In genomic region chr3:14487821-14488220, GRCh38 we compare ENCODE assay signal across 25 cellular contexts. TPM values are rescaled to one million over a fixed set of nuclear protein-coding genes. Genes with fewer than 3 reads are reported as not detected.
"Had no signal": no experiment of that assay in that cellular context is flagged by ENCODE, and none has a peak within 500 bp of the region (broad histone marks: within the 10 kb centered on the region; RNA-seq: fewer than 3 reads in every experiment).

No MANE protein-coding gene starts in this region.

- H3K36me3 ChIP-seq: colonic mucosa had no signal

- H3K27me3 Mint-ChIP-seq: activated naive CD4-positive, alpha-beta T cell treated with anti-CD3 and anti-CD28 coated beads, Interleukin-2, amount 50 U/mL, for 24 hours; effector memory CD8-positive, alpha-beta T cell; naive thymus-derived CD8-positive, alpha-beta T cell had no signal

- H3K9me3 ChIP-seq: colonic mucosa, esophagus muscularis mucosa, gastrocnemius medialis, left lung, thyroid gland, upper lobe of right lung had no signal

- H3K4me1 Mint-ChIP-seq: activated naive CD4-positive, alpha-beta T cell treated with anti-CD3 and anti-CD28 coated beads, Interleukin-2, amount 50 U/mL, for 24 hours; mesothelial cell of epicardium had no signal

- H3K27ac Mint-ChIP-seq: activated T-helper 1 cell treated with anti-CD3 and anti-CD28 coated beads, Interleukin-12 subunit alpha, Interleukin-12 subunit beta, Interleukin-2, Interleukin-4 antibody, amounts not matched to agents 30 ng/mL and 10 ng/mL and 1 ng/mL, durations not matched to agents 14 hours and 24 hours and 36 hours; mesothelial cell of epicardium had no signal

- H3K27ac ChIP-seq: colonic mucosa, gastrocnemius medialis, left lung, thyroid gland, upper lobe of right lung had no signal

- H3K4me3 ChIP-seq: colonic mucosa, dorsolateral prefrontal cortex, esophagus muscularis mucosa, gastrocnemius medialis, left lung, thyroid gland, upper lobe of right lung had no signal

- ATAC-seq: activated CD8-positive, alpha-beta T cell treated with anti-CD3 and anti-CD28 coated beads, Interleukin-2, amount 10 ng/mL, durations not matched to agents 7 days and 5 days; effector memory CD8-positive, alpha-beta T cell; gastrocnemius medialis; left lung; naive thymus-derived CD8-positive, alpha-beta T cell; stimulated activated naive CD8-positive, alpha-beta T cell treated with anti-CD3 and anti-CD28 coated beads, Interleukin-15, Interleukin-2, amounts not matched to agents 100 U/mL and 50 U/mL, for 24 hours; upper lobe of right lung had no signal

- H3K4me1 ChIP-seq: colonic mucosa, left lung, upper lobe of right lung had no signal

- H3K4me3 Mint-ChIP-seq: activated CD8-positive, alpha-beta T cell treated with anti-CD3 and anti-CD28 coated beads, Interleukin-2, amount 10 ng/mL, durations not matched to agents 7 days and 5 days; activated naive CD4-positive, alpha-beta T cell treated with anti-CD3 and anti-CD28 coated beads, Interleukin-2, amount 50 U/mL, for 24 hours; activated T-helper 1 cell treated with anti-CD3 and anti-CD28 coated beads, Interleukin-12 subunit alpha, Interleukin-12 subunit beta, Interleukin-2, Interleukin-4 antibody, amounts not matched to agents 30 ng/mL and 10 ng/mL and 1 ng/mL, durations not matched to agents 14 hours and 24 hours and 36 hours; brain; effector memory CD8-positive, alpha-beta T cell; mesothelial cell of epicardium; naive thymus-derived CD8-positive, alpha-beta T cell had no signal

- H3K9me3 Mint-ChIP-seq: activated naive CD4-positive, alpha-beta T cell treated with anti-CD3 and anti-CD28 coated beads, Interleukin-2, amount 50 U/mL, for 24 hours; activated T-helper 1 cell treated with anti-CD3 and anti-CD28 coated beads, Interleukin-12 subunit alpha, Interleukin-12 subunit beta, Interleukin-2, Interleukin-4 antibody, amounts not matched to agents 30 ng/mL and 10 ng/mL and 1 ng/mL, durations not matched to agents 14 hours and 24 hours and 36 hours; brain; effector memory CD8-positive, alpha-beta T cell; mesothelial cell of epicardium; naive thymus-derived CD8-positive, alpha-beta T cell had no signal

- H3K27me3 ChIP-seq: colonic mucosa, dorsolateral prefrontal cortex, esophagus muscularis mucosa, gastrocnemius medialis, left lung, thyroid gland, upper lobe of right lung had no signal

- DNase-seq: activated CD4-positive, alpha-beta T cell treated with anti-CD3 and anti-CD28 coated beads for 1 hour; activated CD4-positive, alpha-beta T cell treated with anti-CD3 and anti-CD28 coated beads, Interleukin-2, amount 50 U/mL, for 1 hour; activated CD8-positive, alpha-beta T cell treated with anti-CD3 and anti-CD28 coated beads, Interleukin-2, amount 10 ng/mL, durations not matched to agents 7 days and 5 days; activated gamma-delta T cell; central memory CD4-positive, alpha-beta T cell; colonic mucosa; dorsolateral prefrontal cortex; effector memory CD8-positive, alpha-beta T cell; gastrocnemius medialis; head of caudate nucleus; left lung; stimulated activated CD4-positive, alpha-beta T cell treated with anti-CD3 and anti-CD28 coated beads, Interleukin-4, amount 100 ng/mL, for 24 hours; stimulated activated naive CD8-positive, alpha-beta T cell treated with anti-CD3 and anti-CD28 coated beads, Interleukin-15, Interleukin-2, amounts not matched to agents 100 U/mL and 50 U/mL, for 24 hours; T-helper 9 cell; thyroid gland had no signal

RNA-seq across cellular contexts. Expression of gene GRIP2, which starts 52.3 kb away (rescaled TPM):
- total RNA-seq: activated CD8-positive, alpha-beta T cell treated with anti-CD3 and anti-CD28 coated beads, Interleukin-2, amount 10 ng/mL, durations not matched to agents 7 days and 5 days; activated T-helper 1 cell treated with anti-CD3 and anti-CD28 coated beads, Interleukin-12 subunit alpha, Interleukin-12 subunit beta, Interleukin-2, Interleukin-4 antibody, amounts not matched to agents 30 ng/mL and 10 ng/mL and 1 ng/mL, durations not matched to agents 14 hours and 24 hours and 36 hours; endothelial cell of umbilical vein; kidney epithelial cell; lung microvascular endothelial cell; naive thymus-derived CD8-positive, alpha-beta T cell had no signal
- polyA plus RNA-seq: endothelial cell of umbilical vein; naive thymus-derived CD8-positive, alpha-beta T cell had no signal
